In genomic region chr9:123349691-123350480, GRCh38 we compare ENCODE assay signal across 8 cellular contexts. TPM values are rescaled to one million over a fixed set of nuclear protein-coding genes. Genes with fewer than 3 reads are reported as not detected.
DNase-seq lines count a peak whose midpoint lies in the region; ATAC-seq, FAIRE-seq and TF ChIP-seq lines count a peak whose summit lies in the region.

No MANE protein-coding gene starts in this region.

- peaks cover 33% of the 10 kb centered on the region for H3K27me3 Mint-ChIP-seq in type B pancreatic cell

- H3K27ac ChIP-seq in A673 (ENCODE audit: low read depth, low read length, poor library complexity, severe bottlenecking): peak overlapping the region; percentile 48
- no peak overlapping the region for H3K27ac ChIP-seq in PC-3 (ENCODE audit: low read length)

- no peaks in the 10 kb centered on the region for H4K20me1 ChIP-seq in PC-3 (ENCODE audit: low read length)

- H3K36me3 ChIP-seq in A673 (ENCODE audit: insufficient read depth, low read length, poor library complexity, severe bottlenecking) (no peaks in the 10 kb centered on the region), PC-3 (ENCODE audit: low read depth, low read length) (no peaks in the 10 kb centered on the region)

- ATAC-seq in GM18499 (IDR thresholded peaks at IDR 0.05; ENCODE audit: insufficient read depth, unreplicated experiment): peak; percentile 45
- peak; percentile 68 for ATAC-seq in PC-3

- H3K4me2 ChIP-seq in PC-3 (ENCODE audit: low read length): no peak overlapping the region

- no peaks in the 10 kb centered on the region for H3K36me3 Mint-ChIP-seq in type B pancreatic cell

- peaks cover 11% of the 10 kb centered on the region for H3K4me1 Mint-ChIP-seq in type B pancreatic cell (ENCODE audit: unreplicated experiment)

- no peaks in the 10 kb centered on the region for H3K79me2 ChIP-seq in PC-3 (ENCODE audit: low read length)

- no peak overlapping the region for H3K9ac ChIP-seq in PC-3 (ENCODE audit: low read length)

- intact Hi-C loops in A673 (cut with micrococcal nuclease; ENCODE audit: unreplicated experiment) (loop anchor here (1.0 to 5.0 kb wide), 5 partner anchors 268 to 885 kb away; partner anchors contain the start of gene PDCL), PC-3 (cut with micrococcal nuclease) (loop anchor here (2.0 to 5.0 kb wide), 2 partner anchors 243 to 267 kb away; no protein-coding TSS in a partner anchor)

- no peak overlapping the region for H3K4me3 ChIP-seq in A673 (ENCODE audit: low read depth, low read length, poor library complexity, severe bottlenecking)
- no peak overlapping the region for H3K4me3 ChIP-seq in PC-3 (ENCODE audit: low read length)

- H3K4me1 ChIP-seq in A673 (ENCODE audit: insufficient read depth, low read length, poor library complexity, severe bottlenecking) (peaks cover 40% of the 10 kb centered on the region), PC-3 (ENCODE audit: insufficient read depth, low read length) (no peaks in the 10 kb centered on the region)

- no peaks in the 10 kb centered on the region for H3K9me3 Mint-ChIP-seq in type B pancreatic cell

- DNase-seq in A673 (ENCODE audit: low spot score) (peak; percentile 85), HTR-8/SVneo (ENCODE audit: insufficient read length, low spot score) (peak; percentile 65), PC-3 (peak; percentile 69), activated T-cell treated with anti-CD3 and anti-CD28 coated beads for 48 hours (ENCODE audit: low read depth) (peak; percentile 55), fibroblast of gingiva (ENCODE audit: low read depth) (peak; percentile 16), nucleus accumbens (lab: John Stamatoyannopoulos, UW) (peak in 34 of 56 donors; percentile 16 to 76 (median 38)), type B pancreatic cell (ENCODE audit: extremely low spot score, unreplicated experiment) (no peak)

- no peaks in the 10 kb centered on the region for H3F3A ChIP-seq in PC-3 (ENCODE audit: low read length, unreplicated experiment)

- H3K9me2 ChIP-seq in PC-3 (replicated peaks; ENCODE audit: low read length): no peaks in the 10 kb centered on the region

- POLR2A ChIA-PET in A673 (lab: Charles Lee; ENCODE audit: low non-redundant PET): no interaction called here
- POLR2A ChIA-PET in PC-3 (lab: Charles Lee; ENCODE audit: unreplicated experiment): no interaction called here

- CTCF ChIA-PET in A673 (lab: Charles Lee) (interaction anchor here (0.7 to 1.3 kb wide), 12 partner anchors 10 to 886 kb away, joined by 3 to 10 read pairs (median 4); no protein-coding TSS in a partner anchor), PC-3 (lab: Charles Lee) (interaction anchor here (0.5 to 1.8 kb wide), 5 partner anchors 37 to 851 kb away, joined by 3 to 15 read pairs (median 4); no protein-coding TSS in a partner anchor)

- H3K27me3 ChIP-seq in A673 (replicated peaks; ENCODE audit: insufficient read depth, low read depth, low read length, poor library complexity): no peaks in the 10 kb centered on the region
- H3K27me3 ChIP-seq in PC-3 (ENCODE audit: low read length): no peaks in the 10 kb centered on the region

- TF ChIP-seq CTCF in A673 (conservative IDR thresholded peaks at IDR 0.05; ENCODE audit: low read depth, low read length) (peak; percentile 93), PC-3 (conservative IDR thresholded peaks at IDR 0.05; ENCODE audit: low read depth, low read length) (peak; percentile 83), type B pancreatic cell (conservative IDR thresholded peaks at IDR 0.05) (peak; percentile 99)

- no peak overlapping the region for H2AFZ ChIP-seq in PC-3 (ENCODE audit: low read length)

- no peak for FAIRE-seq in HTR-8/SVneo (lab: Jason Lieb, UNC)

- H3K9me3 ChIP-seq in A673 (ENCODE audit: low read depth, low read length, poor library complexity, severe bottlenecking) (no peaks in the 10 kb centered on the region), PC-3 (ENCODE audit: low read length) (no peaks in the 10 kb centered on the region)

- H3K27ac Mint-ChIP-seq in type B pancreatic cell: no peak overlapping the region

- no peak overlapping the region for H3K4me3 Mint-ChIP-seq in type B pancreatic cell

- BruUV-seq in A673 (replicated peaks; lab: Mats Ljungman, UMichigan): no TSS peak
- BruUV-seq in PC-3 (replicated peaks; lab: Mats Ljungman, UMichigan): no TSS peak

RNA-seq across cellular contexts. Expression of gene CRB2, which starts 6.1 kb away (rescaled TPM):
- total RNA-seq in A673 (2021) (0.47 and 0.55 TPM in 2 replicates), PC-3 (2014; rRNA removed) (not detected in 2 replicates), type B pancreatic cell (ENCODE audit: low replicate concordance) (1.1 and 61.1 TPM in 2 replicates)
